ENCODE assay signal across 1 cellular context in the genomic region with DNA sequence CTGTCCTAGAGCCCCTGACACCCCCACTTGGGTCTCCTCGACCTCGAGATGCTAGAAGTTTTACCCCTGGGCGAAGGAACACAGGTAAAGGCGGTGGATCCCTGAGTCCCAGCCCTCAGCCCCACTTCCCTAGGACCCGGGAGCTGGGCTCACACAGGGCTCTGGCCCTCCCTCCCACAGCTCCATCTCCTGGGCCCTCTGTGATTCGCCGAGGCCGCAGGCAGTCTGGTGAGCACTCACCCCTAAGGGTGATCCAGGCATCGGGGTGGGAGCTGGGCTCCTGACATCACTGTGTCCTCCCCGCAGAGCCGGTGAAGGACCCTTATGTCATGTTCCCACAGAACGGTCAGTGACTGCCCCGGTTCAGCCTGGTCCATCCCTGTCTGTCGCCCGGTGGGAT.
A peak's percentile ranks its signal among the peaks of the same experiment; 100 is the strongest.
TF ChIP-seq lines count a peak whose summit lies in the region.

No MANE protein-coding gene starts in this region.

TF ChIP-seq in K562, 482 proteins besides CTCF, POLR2A, EP300 and RAD21:
- TF ChIP-seq CAMTA2 (CRISPR knock-in tag; conservative IDR thresholded peaks at IDR 0.05) = no peak
- peak; percentile 36; the same call in 1 of the 2 replicates for TF ChIP-seq RBFOX2 (IDR thresholded peaks at IDR 0.05; ENCODE audit: low read depth, low read length)
- no peak for TF ChIP-seq SIN3B (IDR thresholded peaks at IDR 0.05; ENCODE audit: low read depth)
- TF ChIP-seq SETDB1 (IDR thresholded peaks at IDR 0.05; ENCODE audit: low read length) = no peak
- TF ChIP-seq, protein P1, sequence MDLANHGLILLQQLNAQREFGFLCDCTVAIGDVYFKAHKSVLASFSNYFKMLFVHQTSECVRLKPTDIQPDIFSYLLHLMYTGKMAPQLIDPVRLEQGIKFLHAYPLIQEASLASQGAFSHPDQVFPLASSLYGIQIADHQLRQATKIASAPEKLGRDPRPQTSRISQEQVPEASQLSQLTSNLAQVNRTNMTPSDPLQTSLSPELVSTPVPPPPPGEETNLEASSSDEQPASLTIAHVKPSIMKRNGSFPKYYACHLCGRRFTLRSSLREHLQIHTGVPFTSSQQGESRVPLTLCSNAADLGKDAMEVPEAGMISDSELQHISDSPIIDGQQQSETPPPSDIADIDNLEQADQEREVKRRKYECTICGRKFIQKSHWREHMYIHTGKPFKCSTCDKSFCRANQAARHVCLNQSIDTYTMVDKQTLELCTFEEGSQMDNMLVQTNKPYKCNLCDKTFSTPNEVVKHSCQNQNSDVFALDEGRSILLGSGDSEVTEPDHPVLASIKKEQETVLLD (IDR thresholded peaks at IDR 0.05) = no peak
- TF ChIP-seq SIX5 (IDR thresholded peaks at IDR 0.05; ENCODE audit: borderline replicate concordance in 1 of 2, insufficient read depth in 1 of 2, low read depth in 1 of 2, low read length in 2 of 2) = no peak
- TF ChIP-seq, protein P2, sequence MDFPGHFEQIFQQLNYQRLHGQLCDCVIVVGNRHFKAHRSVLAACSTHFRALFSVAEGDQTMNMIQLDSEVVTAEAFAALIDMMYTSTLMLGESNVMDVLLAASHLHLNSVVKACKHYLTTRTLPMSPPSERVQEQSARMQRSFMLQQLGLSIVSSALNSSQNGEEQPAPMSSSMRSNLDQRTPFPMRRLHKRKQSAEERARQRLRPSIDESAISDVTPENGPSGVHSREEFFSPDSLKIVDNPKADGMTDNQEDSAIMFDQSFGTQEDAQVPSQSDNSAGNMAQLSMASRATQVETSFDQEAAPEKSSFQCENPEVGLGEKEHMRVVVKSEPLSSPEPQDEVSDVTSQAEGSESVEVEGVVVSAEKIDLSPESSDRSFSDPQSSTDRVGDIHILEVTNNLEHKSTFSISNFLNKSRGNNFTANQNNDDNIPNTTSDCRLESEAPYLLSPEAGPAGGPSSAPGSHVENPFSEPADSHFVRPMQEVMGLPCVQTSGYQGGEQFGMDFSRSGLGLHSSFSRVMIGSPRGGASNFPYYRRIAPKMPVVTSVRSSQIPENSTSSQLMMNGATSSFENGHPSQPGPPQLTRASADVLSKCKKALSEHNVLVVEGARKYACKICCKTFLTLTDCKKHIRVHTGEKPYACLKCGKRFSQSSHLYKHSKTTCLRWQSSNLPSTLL (IDR thresholded peaks at IDR 0.05) = no peak
- TF ChIP-seq ZNF75A (CRISPR knock-in tag; IDR thresholded peaks at IDR 0.05) = no peak
- TF ChIP-seq PHB2 (IDR thresholded peaks at IDR 0.05; ENCODE audit: low read depth) = no peak
